ENCODE assay signal across 5 cellular contexts in the genomic region with DNA sequence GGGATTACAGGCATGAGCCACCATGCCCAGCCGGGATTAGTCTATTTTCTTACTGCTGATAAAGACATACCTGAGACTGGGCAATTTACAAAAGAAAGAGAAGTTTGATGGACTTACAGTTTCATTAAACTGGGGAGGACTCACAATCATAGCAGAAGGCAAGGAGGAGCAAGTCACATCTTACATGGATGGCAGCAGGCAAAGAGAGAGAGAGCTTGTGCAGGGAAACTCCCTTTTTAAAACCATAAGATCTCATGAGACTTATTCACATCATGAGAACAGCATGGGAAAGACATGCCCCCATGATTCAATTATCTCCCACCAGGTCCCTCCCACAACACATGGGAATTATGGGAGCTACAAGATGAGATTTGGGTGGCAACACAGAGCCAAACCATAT. TPM values are rescaled to one million over a fixed set of nuclear protein-coding genes. Genes with fewer than 3 reads are reported as not detected.
"Had no signal": no experiment of that assay in that cellular context is flagged by ENCODE, and none has a peak within 500 bp of the region (broad histone marks: within the 10 kb centered on the region; RNA-seq: fewer than 3 reads in every experiment).

No MANE protein-coding gene starts in this region.

RNA-seq across cellular contexts. Expression of a gene that starts 48.9 kb away (rescaled TPM):
- total RNA-seq: suprapubic skin, temporal lobe, thyroid gland, transverse colon, urinary bladder had no signal
